In genomic region chr5:143524338-143524929, GRCh38 we compare ENCODE assay signal across 15 cellular contexts.
"Had no signal": no experiment of that assay in that cellular context is flagged by ENCODE, and none has a peak within 500 bp of the region (broad histone marks: within the 10 kb centered on the region; RNA-seq: fewer than 3 reads in every experiment).

No MANE protein-coding gene starts in this region.

- DNase-seq: activated naive CD4-positive, alpha-beta T cell treated with Interleukin-2 at 50 U/mL for 16 hours; activated naive CD8-positive, alpha-beta T cell treated with anti-CD3 and anti-CD28 coated beads, Interleukin-2, amount 50 U/mL, for 24 hours; erythroblast; glutamatergic neuron; hypothalamus; left ventricle myocardium superior; natural killer cell; posterior cingulate gyrus; stimulated activated CD4-positive, alpha-beta T cell treated with anti-CD3 and anti-CD28 coated beads, Interleukin-4, amount 100 ng/mL, for 24 hours; stimulated activated naive CD4-positive, alpha-beta T cell; T-helper 9 cell; uterus had no signal

- H3K4me3 ChIP-seq: tibial nerve, uterus had no signal

- H3K36me3 ChIP-seq: neutrophil, tibial nerve, uterus had no signal

- ATAC-seq: activated CD4-positive, CD25-positive, alpha-beta regulatory T cell treated with anti-CD3 and anti-CD28 coated beads, Interleukin-2, amount 50 U/mL, for 24 hours; activated naive CD8-positive, alpha-beta T cell treated with anti-CD3 and anti-CD28 coated beads, Interleukin-2, amount 50 U/mL, for 24 hours; left ventricle myocardium superior; natural killer cell had no signal

- H3K9me3 ChIP-seq: neutrophil, tibial nerve, uterus had no signal

- H3K27me3 ChIP-seq: neutrophil, tibial nerve, uterus had no signal

- H3K4me1 ChIP-seq: uterus had no signal

- H3K27ac ChIP-seq: neutrophil, tibial nerve, uterus had no signal
